ENCODE assay signal across 1 cellular context in the genomic region with DNA sequence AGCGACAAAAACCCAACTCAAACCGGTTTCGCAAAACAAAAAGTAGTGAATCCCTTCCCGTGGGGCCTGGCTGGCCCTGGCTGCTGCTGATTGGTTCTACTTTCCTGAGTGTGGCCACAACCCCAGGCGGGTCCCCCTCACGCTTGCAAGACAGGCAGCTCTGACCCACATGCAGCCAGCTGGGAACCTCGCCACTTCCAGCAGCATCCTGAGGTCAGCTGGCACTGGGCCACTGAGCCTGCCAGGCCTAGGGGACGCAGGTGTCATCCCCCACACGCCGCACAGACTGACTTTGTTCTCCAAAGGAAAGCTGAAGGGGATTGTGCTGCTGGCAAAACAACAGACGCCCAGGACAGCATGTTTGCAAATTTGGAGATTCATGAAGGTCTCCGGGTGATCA.
TF ChIP-seq lines count a peak whose summit lies in the region.

No MANE protein-coding gene starts in this region.

TF ChIP-seq in H1, 55 proteins besides CTCF, POLR2A, EP300 and RAD21:
- TF ChIP-seq, protein P1, sequence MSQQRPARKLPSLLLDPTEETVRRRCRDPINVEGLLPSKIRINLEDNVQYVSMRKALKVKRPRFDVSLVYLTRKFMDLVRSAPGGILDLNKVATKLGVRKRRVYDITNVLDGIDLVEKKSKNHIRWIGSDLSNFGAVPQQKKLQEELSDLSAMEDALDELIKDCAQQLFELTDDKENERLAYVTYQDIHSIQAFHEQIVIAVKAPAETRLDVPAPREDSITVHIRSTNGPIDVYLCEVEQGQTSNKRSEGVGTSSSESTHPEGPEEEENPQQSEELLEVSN (IDR thresholded peaks at IDR 0.05): 0 out of 2 replicates have a peak, but pooled peaks have one; percentile 26
- TF ChIP-seq MAFK (IDR thresholded peaks at IDR 0.05; ENCODE audit: low read depth, low read length) (no peak), NANOG (IDR thresholded peaks at IDR 0.05; ENCODE audit: insufficient read depth, low read depth, low read length, poor library complexity, severe bottlenecking) (no peak)
